ENCODE assay signal across 20 cellular contexts in genomic region chr6:85006362-85006761, GRCh38.
"Had no signal": no experiment of that assay in that cellular context is flagged by ENCODE, and none has a peak within 500 bp of the region (broad histone marks: within the 10 kb centered on the region; RNA-seq: fewer than 3 reads in every experiment).

No MANE protein-coding gene starts in this region.

- H3K4me1 ChIP-seq: ascending aorta, colonic mucosa, parathyroid adenoma had no signal

- DNase-seq: activated CD4-positive, alpha-beta T cell treated with anti-CD3 and anti-CD28 coated beads for 48 hours; activated CD8-positive, alpha-beta memory T cell treated with anti-CD3 and anti-CD28 coated beads, Interleukin-2, amount 50 U/mL, for 48 hours; activated CD8-positive, alpha-beta T cell treated with anti-CD3 and anti-CD28 coated beads, Interleukin-2, amount 10 ng/mL, durations not matched to agents 7 days and 5 days; activated naive CD4-positive, alpha-beta T cell treated with Interleukin-2 at 50 U/mL for 16 hours; activated naive CD8-positive, alpha-beta T cell treated with anti-CD3 and anti-CD28 coated beads, Interleukin-2, amount 50 U/mL, for 24 hours; colonic mucosa; effector CD8-positive, alpha-beta T cell; erythroblast; foreskin melanocyte; head of caudate nucleus; kidney; stimulated activated naive CD4-positive, alpha-beta T cell; upper lobe of left lung had no signal

- H3K27ac Mint-ChIP-seq: activated CD8-positive, alpha-beta T cell treated with anti-CD3 and anti-CD28 coated beads, Interleukin-2, amount 10 ng/mL, durations not matched to agents 7 days and 5 days; activated naive CD8-positive, alpha-beta T cell treated with anti-CD3 and anti-CD28 coated beads, Interleukin-2, amount 50 U/mL, for 24 hours; activated T-helper 1 cell treated with anti-CD3 and anti-CD28 coated beads, Interleukin-12 subunit alpha, Interleukin-12 subunit beta, Interleukin-2, Interleukin-4 antibody, amounts not matched to agents 30 ng/mL and 10 ng/mL and 1 ng/mL, durations not matched to agents 14 hours and 24 hours and 36 hours; mesothelial cell of epicardium; T-helper 1 cell treated with Interleukin-12 subunit alpha and Interleukin-12 subunit beta and Interleukin-4 antibody, amounts not matched to agents 30 μg/mL and 1 μg/mL, for 36 hours had no signal

- H3K27ac ChIP-seq: ascending aorta, cardiac muscle cell, colonic mucosa, parathyroid adenoma, skin epidermis, upper lobe of left lung had no signal

- H3K9me3 ChIP-seq: ascending aorta, colonic mucosa, upper lobe of left lung had no signal

- H2AFZ ChIP-seq: parathyroid adenoma had no signal

- FAIRE-seq: kidney had no signal

- H3K36me3 ChIP-seq: ascending aorta, cardiac muscle cell, colonic mucosa, upper lobe of left lung had no signal

- H3K79me2 ChIP-seq: parathyroid adenoma had no signal

- H3K36me3 Mint-ChIP-seq: mesothelial cell of epicardium had no signal

- H3K9ac ChIP-seq: parathyroid adenoma had no signal

- H3K27me3 Mint-ChIP-seq: activated naive CD8-positive, alpha-beta T cell treated with anti-CD3 and anti-CD28 coated beads, Interleukin-2, amount 50 U/mL, for 24 hours had no signal

- H3K9me3 Mint-ChIP-seq: activated naive CD8-positive, alpha-beta T cell treated with anti-CD3 and anti-CD28 coated beads, Interleukin-2, amount 50 U/mL, for 24 hours; activated T-helper 1 cell treated with anti-CD3 and anti-CD28 coated beads, Interleukin-12 subunit alpha, Interleukin-12 subunit beta, Interleukin-2, Interleukin-4 antibody, amounts not matched to agents 30 ng/mL and 10 ng/mL and 1 ng/mL, durations not matched to agents 14 hours and 24 hours and 36 hours; mesothelial cell of epicardium; T-helper 1 cell treated with Interleukin-12 subunit alpha and Interleukin-12 subunit beta and Interleukin-4 antibody, amounts not matched to agents 30 μg/mL and 1 μg/mL, for 36 hours had no signal

- H3K27me3 ChIP-seq: ascending aorta, cardiac muscle cell, colonic mucosa, upper lobe of left lung had no signal

- H3K4me3 ChIP-seq: ascending aorta, cardiac muscle cell, colonic mucosa, skin epidermis, upper lobe of left lung had no signal

- H3K4me1 Mint-ChIP-seq: activated naive CD8-positive, alpha-beta T cell treated with anti-CD3 and anti-CD28 coated beads, Interleukin-2, amount 50 U/mL, for 24 hours had no signal

- H3K4me3 Mint-ChIP-seq: activated CD8-positive, alpha-beta T cell treated with anti-CD3 and anti-CD28 coated beads, Interleukin-2, amount 10 ng/mL, durations not matched to agents 7 days and 5 days; activated naive CD8-positive, alpha-beta T cell treated with anti-CD3 and anti-CD28 coated beads, Interleukin-2, amount 50 U/mL, for 24 hours; activated T-helper 1 cell treated with anti-CD3 and anti-CD28 coated beads, Interleukin-12 subunit alpha, Interleukin-12 subunit beta, Interleukin-2, Interleukin-4 antibody, amounts not matched to agents 30 ng/mL and 10 ng/mL and 1 ng/mL, durations not matched to agents 14 hours and 24 hours and 36 hours; mesothelial cell of epicardium; T-helper 1 cell treated with Interleukin-12 subunit alpha and Interleukin-12 subunit beta and Interleukin-4 antibody, amounts not matched to agents 30 μg/mL and 1 μg/mL, for 36 hours had no signal

- ATAC-seq: activated CD8-positive, alpha-beta T cell treated with anti-CD3 and anti-CD28 coated beads, Interleukin-2, amount 10 ng/mL, durations not matched to agents 7 days and 5 days; activated naive CD8-positive, alpha-beta T cell treated with anti-CD3 and anti-CD28 coated beads, Interleukin-2, amount 50 U/mL, for 24 hours had no signal
